In the genomic region with DNA sequence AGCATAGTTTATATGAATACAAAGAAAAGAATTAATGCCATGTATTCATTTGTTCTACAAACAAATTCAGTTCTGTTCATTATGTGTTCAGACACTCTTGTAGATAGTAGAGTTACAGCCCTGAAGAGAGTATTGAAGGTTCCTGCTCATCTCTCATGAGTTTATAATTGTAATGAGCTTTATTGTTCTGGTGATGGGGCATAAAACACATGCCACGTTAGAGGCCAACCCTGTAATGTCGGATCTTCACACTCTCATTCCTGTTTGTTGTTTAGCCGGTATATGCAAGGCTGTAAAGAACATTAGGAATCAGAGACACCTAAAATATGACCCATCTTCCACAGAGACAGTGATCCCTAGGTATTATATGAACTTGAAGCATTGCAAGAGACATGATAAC, we compare ENCODE assay signal across 18 cellular contexts.
DNase-seq lines count a peak whose midpoint lies in the region; ATAC-seq, FAIRE-seq and TF ChIP-seq lines count a peak whose summit lies in the region.
"Had no signal": no experiment of that assay in that cellular context is flagged by ENCODE, and none has a peak within 500 bp of the region (broad histone marks: within the 10 kb centered on the region; RNA-seq: fewer than 3 reads in every experiment).

No MANE protein-coding gene starts in this region.

- H3K9ac ChIP-seq in colonic mucosa (ENCODE audit: low read depth in 2 of 2, low read length in 2 of 2) = peak overlapping the region in 1 of 2 donors; percentile 21
- H3K9ac ChIP-seq: BLaER1 had no signal

- H3K4me1 ChIP-seq in colonic mucosa (peaks cover 3% of the 10 kb centered on the region), mucosa of descending colon (ENCODE audit: low read depth) (peaks cover 4% of the 10 kb centered on the region)
- H3K4me1 ChIP-seq: BLaER1, Caco-2 had no signal

- TF ChIP-seq CTCF in colonic mucosa (IDR thresholded peaks at IDR 0.05) (no peak), mucosa of descending colon (IDR thresholded peaks at IDR 0.05) (no peak)

- H3K27ac ChIP-seq in colonic mucosa = peak overlapping the region; percentile 8
- H3K27ac ChIP-seq: BLaER1, C4-2B had no signal

- H3K4me3 ChIP-seq in colonic mucosa (no peak overlapping the region), mucosa of descending colon (no peak overlapping the region)
- H3K4me3 ChIP-seq: BLaER1, GM23338 had no signal

- no peaks in the 10 kb centered on the region for H3K27me3 ChIP-seq in colonic mucosa
- H3K27me3 ChIP-seq: BLaER1 had no signal

- ATAC-seq in mucosa of descending colon = peak; percentile 59
- ATAC-seq in left lobe of liver = no peak
- ATAC-seq: CD8-positive, alpha-beta T cell; GM23338 had no signal

- no peak for TF ChIP-seq POLR2A in H54 (IDR thresholded peaks at IDR 0.05; ENCODE audit: low read depth, low read length)

- peak; percentile 92 for FAIRE-seq in H54 (lab: Jason Lieb, UNC)
- FAIRE-seq: GM19239 had no signal

- H3K9me3 ChIP-seq in colonic mucosa (no peaks in the 10 kb centered on the region), mucosa of descending colon (no peaks in the 10 kb centered on the region)
- H3K9me3 ChIP-seq: BLaER1, Caco-2 had no signal

- H3K36me3 ChIP-seq in colonic mucosa = no peaks in the 10 kb centered on the region
- H3K36me3 ChIP-seq in mucosa of descending colon (ENCODE audit: low read depth) = no peaks in the 10 kb centered on the region

- DNase-seq in H54 (ENCODE audit: insufficient read length, low spot score) = no peak
- no peak for DNase-seq in colonic mucosa
- DNase-seq in mucosa of descending colon = no peak
- no peak for DNase-seq in H4 (ENCODE audit: low spot score)
- DNase-seq in LoVo (ENCODE audit: low spot score) = no peak
- DNase-seq in superior temporal gyrus (ENCODE audit: extremely low spot score) = no peak
- DNase-seq in left lobe of liver (ENCODE audit: low spot score) = no peak
- DNase-seq: Caco-2; CD4-positive, CD25-positive, alpha-beta regulatory T cell; CD8-positive, alpha-beta T cell; DMS153; DND-41; H7; HCEC 1CT had no signal

- intact Hi-C loops in colonic mucosa (cut with DNase I) (no loop called here), mucosa of descending colon (cut with DNase I, micrococcal nuclease) (no loop called here)
